1 cellular context compared by ENCODE assay signal in genomic region chr14:72608391-72609204, GRCh38.
TF ChIP-seq lines count a peak whose summit lies in the region.

No MANE protein-coding gene starts in this region.

TF ChIP-seq in GM23338, 12 proteins besides CTCF, POLR2A, EP300 and RAD21:
- TF ChIP-seq ZNF462 (CRISPR knock-in tag; IDR thresholded peaks at IDR 0.05) (no peak), JUNB (IDR thresholded peaks at IDR 0.05; ENCODE audit: unreplicated experiment) (no peak), REST (IDR thresholded peaks at IDR 0.05; ENCODE audit: unreplicated experiment) (no peak)
